Comparison of ENCODE assay signal across 10 cellular contexts in the genomic region with DNA sequence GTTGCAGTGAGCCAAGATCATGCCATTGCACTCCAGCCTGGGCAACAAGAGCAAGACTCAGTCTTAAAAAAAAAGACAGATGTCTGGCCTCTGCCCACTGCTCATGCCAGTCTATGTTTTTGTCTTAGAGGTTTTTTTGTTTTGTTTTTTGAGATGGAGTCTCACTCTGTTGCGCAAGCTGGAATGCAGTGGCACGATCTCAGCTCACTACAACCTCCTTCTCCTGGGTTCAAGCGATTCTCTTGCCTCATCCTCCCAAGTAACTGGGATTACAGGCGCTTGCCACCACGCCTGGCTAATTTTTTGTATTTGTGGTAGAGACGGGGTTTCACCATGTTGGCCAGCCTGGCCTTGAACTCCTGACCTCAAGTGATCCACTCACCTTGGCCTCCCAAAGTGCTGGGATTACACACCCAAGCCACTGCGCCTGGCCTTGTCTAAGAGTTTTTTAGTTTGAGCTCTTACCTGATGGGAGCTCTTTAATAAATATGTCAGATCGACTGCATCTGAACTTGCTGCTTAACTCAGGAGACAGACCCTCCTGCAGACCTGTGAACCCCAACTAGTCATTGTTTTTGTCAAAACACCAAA. TPM values are rescaled to one million over a fixed set of nuclear protein-coding genes. Genes with fewer than 3 reads are reported as not detected.
DNase-seq lines count a peak whose midpoint lies in the region; TF ChIP-seq lines count a peak whose summit lies in the region.
"Not testable (repeated sequence)": the region's sequence is repeated elsewhere in the genome, so short reads cannot be mapped to it uniquely, and the experiment has no call there.
"Had no signal": no experiment of that assay in that cellular context is flagged by ENCODE, and none has a peak within 500 bp of the region (broad histone marks: within the 10 kb centered on the region; RNA-seq: fewer than 3 reads in every experiment).

No MANE protein-coding gene starts in this region.

- TF ChIP-seq CTCF in Calu3 (IDR thresholded peaks at IDR 0.05; ENCODE audit: unreplicated experiment); mesothelial cell of epicardium (IDR thresholded peaks at IDR 0.05; ENCODE audit: unreplicated experiment); osteoblast (IDR thresholded peaks at IDR 0.05; ENCODE audit: extremely low read depth, low read depth, low read length): not testable (repeated sequence)

- not testable (repeated sequence) for H2AFZ ChIP-seq in osteoblast (ENCODE audit: low read length)

- H3K9me3 ChIP-seq in osteoblast (ENCODE audit: low read depth, low read length), result not testable (repeated sequence)

- CTCF ChIA-PET in Calu3 (lab: Charles Lee), result interaction anchor here (0.6 to 161.2 kb wide), 35 partner anchors 21 to 902 kb away, joined by 3 to 42089 read pairs (median 9); a partner anchor contains a TSS
- CTCF ChIA-PET in activated CD4-positive, alpha-beta memory T cell treated with anti-CD3 and anti-CD28 coated beads for 36 hours (lab: Charles Lee), result interaction anchor here (1.1 kb wide), 1 partner anchor 114 kb away, joined by 3 read pairs; no protein-coding TSS in a partner anchor

- not testable (repeated sequence) for H3K27me3 Mint-ChIP-seq in Calu3 (ENCODE audit: unreplicated experiment); activated CD4-positive, alpha-beta memory T cell treated with anti-CD3 and anti-CD28 coated beads for 36 hours; activated naive CD4-positive, alpha-beta T cell treated with anti-CD3 and anti-CD28 coated beads, Interleukin-2, amount 50 U/mL, for 24 hours; mesothelial cell of epicardium (ENCODE audit: low read depth)

- H3K4me3 ChIP-seq in osteoblast (ENCODE audit: insufficient read depth, low read length), result not testable (repeated sequence)

- H3K9me3 Mint-ChIP-seq in Calu3 (ENCODE audit: low read depth, unreplicated experiment); activated CD4-positive, alpha-beta memory T cell treated with anti-CD3 and anti-CD28 coated beads for 36 hours; activated naive CD4-positive, alpha-beta T cell treated with anti-CD3 and anti-CD28 coated beads, Interleukin-2, amount 50 U/mL, for 24 hours; mesothelial cell of epicardium: not testable (repeated sequence)

- intact Hi-C loops in Calu3 (cut with micrococcal nuclease; ENCODE audit: unreplicated experiment); activated CD4-positive, alpha-beta memory T cell treated with anti-CD3 and anti-CD28 coated beads for 36 hours (cut with micrococcal nuclease); cardiac septum (cut with DNase I): not testable (repeated sequence)

- POLR2A ChIA-PET in activated CD4-positive, alpha-beta memory T cell treated with anti-CD3 and anti-CD28 coated beads for 36 hours (lab: Charles Lee), result not testable (repeated sequence)

- H3K4me3 Mint-ChIP-seq in Calu3 (ENCODE audit: low read depth, unreplicated experiment); activated CD4-positive, alpha-beta memory T cell treated with anti-CD3 and anti-CD28 coated beads for 36 hours; activated naive CD4-positive, alpha-beta T cell treated with anti-CD3 and anti-CD28 coated beads, Interleukin-2, amount 50 U/mL, for 24 hours; mesothelial cell of epicardium: not testable (repeated sequence)

- H3K27me3 ChIP-seq in osteoblast (ENCODE audit: insufficient read depth, low read length), result not testable (repeated sequence)

- H4K20me1 ChIP-seq in osteoblast (ENCODE audit: insufficient read depth, low read length), result not testable (repeated sequence)

- H3K36me3 Mint-ChIP-seq in Calu3 (ENCODE audit: insufficient read depth, unreplicated experiment), result peaks cover 100% of the 10 kb centered on the region
- not testable (repeated sequence) for H3K36me3 Mint-ChIP-seq in activated CD4-positive, alpha-beta memory T cell treated with anti-CD3 and anti-CD28 coated beads for 36 hours; activated naive CD4-positive, alpha-beta T cell treated with anti-CD3 and anti-CD28 coated beads, Interleukin-2, amount 50 U/mL, for 24 hours; mesothelial cell of epicardium

- not testable (repeated sequence) for H3K79me2 ChIP-seq in osteoblast (ENCODE audit: insufficient read depth, low read length)

- not testable (repeated sequence) for DNase-seq in Calu3; activated CD4-positive, alpha-beta memory T cell treated with anti-CD3 and anti-CD28 coated beads for 36 hours; mesothelial cell of epicardium (ENCODE audit: low spot score in 2 of 2, unreplicated experiment in 2 of 2)
- DNase-seq in cardiac septum (ENCODE audit: low spot score) (peak; percentile 36), osteoblast (ENCODE audit: insufficient read length, low spot score, missing footprints) (peak; percentile 77)

- peak overlapping the region; percentile 4 for H3K27ac Mint-ChIP-seq in Calu3 (ENCODE audit: unreplicated experiment)
- H3K27ac Mint-ChIP-seq in activated CD4-positive, alpha-beta memory T cell treated with anti-CD3 and anti-CD28 coated beads for 36 hours, result peak overlapping the region; percentile 8
- peak overlapping the region; percentile 30 for H3K27ac Mint-ChIP-seq in activated naive CD4-positive, alpha-beta T cell treated with anti-CD3 and anti-CD28 coated beads, Interleukin-2, amount 50 U/mL, for 24 hours
- H3K27ac Mint-ChIP-seq in mesothelial cell of epicardium, result peak overlapping the region; percentile 7

- not testable (repeated sequence) for H3K36me3 ChIP-seq in osteoblast (ENCODE audit: insufficient read depth, low read length)

- not testable (repeated sequence) for H3K4me2 ChIP-seq in osteoblast (ENCODE audit: insufficient read depth, low read length)

- H3K27ac ChIP-seq in osteoblast (ENCODE audit: low read depth, low read length), result not testable (repeated sequence)

- H3K4me1 Mint-ChIP-seq in Calu3 (ENCODE audit: low read depth, unreplicated experiment) (peaks cover 40% of the 10 kb centered on the region), mesothelial cell of epicardium (peaks cover 32% of the 10 kb centered on the region)
- H3K4me1 Mint-ChIP-seq in activated CD4-positive, alpha-beta memory T cell treated with anti-CD3 and anti-CD28 coated beads for 36 hours (ENCODE audit: low read depth), result peaks cover 21% of the 10 kb centered on the region
- peaks cover 13% of the 10 kb centered on the region for H3K4me1 Mint-ChIP-seq in activated naive CD4-positive, alpha-beta T cell treated with anti-CD3 and anti-CD28 coated beads, Interleukin-2, amount 50 U/mL, for 24 hours

- BruUV-seq in Calu3 (replicated peaks; lab: Mats Ljungman, UMichigan), result not testable (repeated sequence)

- H3K4me1 ChIP-seq in osteoblast (ENCODE audit: insufficient read depth, low read length), result not testable (repeated sequence)

RNA-seq across cellular contexts. Expression of a gene that starts 10.8 kb away (rescaled TPM):
- total RNA-seq in Calu3 (2022) (2,531 and 2,746 TPM in 2 replicates), cardiac septum (0.65 TPM), mesothelial cell of epicardium (44.6 to 53.3 TPM (median 46.4 TPM) in 3 replicates), osteoblast (under 0.01 and 0.29 TPM in 2 replicates)
- total RNA-seq in activated CD4-positive, alpha-beta memory T cell treated with anti-CD3 and anti-CD28 coated beads for 36 hours, result 1 to 10 TPM in 1 of 2 experiments, under 1 TPM in 1; 0.34 to 1.2 TPM
- total RNA-seq: CD4-positive, CD25-positive, alpha-beta regulatory T cell; CD8-positive, alpha-beta T cell; GM23248; H4 had no signal

RNA-seq across cellular contexts. Expression of a gene that starts 18.2 kb away (rescaled TPM):
- total RNA-seq in Calu3 (2022) (2,121 and 2,217 TPM in 2 replicates), cardiac septum (48.5 TPM), mesothelial cell of epicardium (35.3 to 35.9 TPM (median 35.3 TPM) in 3 replicates), osteoblast (14.8 and 16.5 TPM in 2 replicates)
- total RNA-seq in activated CD4-positive, alpha-beta memory T cell treated with anti-CD3 and anti-CD28 coated beads for 36 hours, result 10 to 100 TPM; 41.0 to 43.8 TPM

RNA-seq across cellular contexts. Expression of a gene that starts 48.7 kb away (rescaled TPM):
- total RNA-seq in Calu3 (2022), result 4,829 and 4,830 TPM in 2 replicates
- 1 to 10 TPM; 5.9 to 6.3 TPM for total RNA-seq in activated CD4-positive, alpha-beta memory T cell treated with anti-CD3 and anti-CD28 coated beads for 36 hours
- total RNA-seq in cardiac septum, result 84.4 TPM
- total RNA-seq in mesothelial cell of epicardium, result 141 to 146 TPM (median 142 TPM) in 3 replicates
- 40.4 and 44.2 TPM in 2 replicates for total RNA-seq in osteoblast

Comparison
In these comparisons a context has a peak if more than half of its experiments do, and no peak if none do; other contexts are left out.
1. RNA of a gene that starts 10.8 kb away (total RNA-seq): 2,531 to 2,746 TPM in Calu3; 44.6 to 53.3 TPM in mesothelial cell of epicardium, 0.34 to 1.2 TPM in activated CD4-positive, alpha-beta memory T cell treated with anti-CD3 and anti-CD28 coated beads for 36 hours, 0.65 TPM in cardiac septum (single experiment) and under 0.01 to 0.29 TPM in osteoblast; every median in the first group is over 10 times any median in the second.
2. RNA of a gene that starts 18.2 kb away (total RNA-seq): 2,121 to 2,217 TPM in Calu3; 48.5 TPM in cardiac septum (single experiment), 41.0 to 43.8 TPM in activated CD4-positive, alpha-beta memory T cell treated with anti-CD3 and anti-CD28 coated beads for 36 hours, 35.3 to 35.9 TPM in mesothelial cell of epicardium and 14.8 to 16.5 TPM in osteoblast; every median in the first group is over 10 times any median in the second.
3. RNA of a gene that starts 48.7 kb away (total RNA-seq): 4,829 to 4,830 TPM in Calu3; 141 to 146 TPM in mesothelial cell of epicardium, 84.4 TPM in cardiac septum (single experiment), 40.4 to 44.2 TPM in osteoblast and 5.9 to 6.3 TPM in activated CD4-positive, alpha-beta memory T cell treated with anti-CD3 and anti-CD28 coated beads for 36 hours; every median in the first group is over 10 times any median in the second.
4. Peak in every context shown above with its lines, with median percentiles within 50 percentile points of each other: H3K27ac Mint-ChIP-seq.